In the genomic region with DNA sequence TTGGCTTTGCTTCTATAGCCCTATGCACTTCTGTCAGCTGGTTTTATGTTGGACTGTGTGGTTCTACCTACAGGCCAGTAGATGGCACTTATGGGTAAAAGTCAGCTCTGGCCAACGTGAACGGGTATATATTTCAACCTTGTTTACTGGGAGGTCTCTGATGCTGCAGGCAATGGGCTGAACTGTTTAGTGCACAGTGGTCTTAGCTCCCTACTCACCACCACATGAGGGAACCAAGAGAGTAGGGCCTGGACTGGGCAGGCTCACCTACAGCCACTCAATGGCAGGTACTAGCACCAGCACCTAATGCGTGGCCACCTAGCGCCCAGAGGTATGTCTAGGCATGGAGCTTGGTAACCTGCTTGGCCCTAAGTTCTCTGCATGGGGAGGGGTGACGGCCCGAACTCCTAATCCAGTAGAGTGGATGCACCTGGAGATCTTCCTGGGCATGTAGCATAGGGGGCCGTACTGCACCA, we compare ENCODE assay signal across 8 cellular contexts.
A peak's percentile ranks its signal among the peaks of the same experiment; 100 is the strongest.
DNase-seq lines count a peak whose midpoint lies in the region; ATAC-seq and TF ChIP-seq lines count a peak whose summit lies in the region.

No MANE protein-coding gene starts in this region.

- H3K4me3 ChIP-seq in cardiac fibroblast (replicated peaks in 1 of 2; ENCODE audit: low read depth in 2 of 2, low read length in 2 of 2) (no peak overlapping the region), ascending aorta (no peak overlapping the region)

- DNase-seq in AG08396 (ENCODE audit: low spot score): peak; percentile 7
- DNase-seq in NCI-H1694 treated with DMSO at 0.1 percent for 48 hours (lab: John Stamatoyannopoulos, UW): peak; percentile 57
- DNase-seq in cardiac fibroblast (ENCODE audit: low read depth in 2 of 2): peak; percentile 32 to 42
- DNase-seq in progenitor cell of endocrine pancreas (ENCODE audit: low spot score, unreplicated experiment): no peak
- no peak for DNase-seq in ascending aorta (ENCODE audit: low spot score in 2 of 2)

- ATAC-seq in GM18508 (IDR thresholded peaks at IDR 0.05; ENCODE audit: insufficient read depth, unreplicated experiment) (peak; percentile 83), HG02885 (IDR thresholded peaks at IDR 0.05; ENCODE audit: poor library complexity, unreplicated experiment) (peak; percentile 96), GM21717 (IDR thresholded peaks at IDR 0.05; ENCODE audit: unreplicated experiment) (no peak)

- H3K36me3 Mint-ChIP-seq in progenitor cell of endocrine pancreas (ENCODE audit: insufficient read depth): no peaks in the 10 kb centered on the region

- no peak overlapping the region for H3K27ac Mint-ChIP-seq in progenitor cell of endocrine pancreas

- no peaks in the 10 kb centered on the region for H3K4me1 Mint-ChIP-seq in progenitor cell of endocrine pancreas (ENCODE audit: low read depth)

- TF ChIP-seq CTCF in cardiac fibroblast (IDR thresholded peaks at IDR 0.05; ENCODE audit: low read depth, low read length): peak; percentile 36
- TF ChIP-seq CTCF in progenitor cell of endocrine pancreas (IDR thresholded peaks at IDR 0.05; ENCODE audit: unreplicated experiment): peak; percentile 58
- TF ChIP-seq CTCF in ascending aorta (IDR thresholded peaks at IDR 0.05): no peak

- no peaks in the 10 kb centered on the region for H3K27me3 ChIP-seq in ascending aorta

- H3K9me3 ChIP-seq in ascending aorta: peaks cover 0 to 3% of the 10 kb centered on the region in 2 donors

- no peaks in the 10 kb centered on the region for H3K36me3 ChIP-seq in ascending aorta

- H3K27ac ChIP-seq in ascending aorta: no peak overlapping the region

- no peak overlapping the region for H3K4me3 Mint-ChIP-seq in progenitor cell of endocrine pancreas (ENCODE audit: low read depth)

- peaks cover 13% of the 10 kb centered on the region for H3K9me3 Mint-ChIP-seq in progenitor cell of endocrine pancreas (ENCODE audit: low read depth)

- H3K4me1 ChIP-seq in ascending aorta: no peaks in the 10 kb centered on the region

- H3K27me3 Mint-ChIP-seq in progenitor cell of endocrine pancreas: no peaks in the 10 kb centered on the region

- intact Hi-C loops in ascending aorta (cut with DNase I): no loop called here

Comparison
In these comparisons a context has a peak if more than half of its experiments do, and no peak if none do; other contexts are left out.
1. DNase-seq: peak in AG08396 (single experiment), NCI-H1694 treated with DMSO at 0.1 percent for 48 hours (single experiment) and cardiac fibroblast (2 of 2); none in progenitor cell of endocrine pancreas (single experiment) and ascending aorta (0 of 2).
2. CTCF ChIP-seq: peak in cardiac fibroblast (single experiment) and progenitor cell of endocrine pancreas (single experiment); none in ascending aorta (0 of 3).